2 cellular contexts compared by ENCODE assay signal in genomic region chr22:37317698-37318210, GRCh38.
TF ChIP-seq lines count a peak whose summit lies in the region.

No MANE protein-coding gene starts in this region.

TF ChIP-seq in HCT116, 20 proteins besides CTCF, POLR2A, EP300 and RAD21:
- no peak for TF ChIP-seq ZNF274 (IDR thresholded peaks at IDR 0.05; ENCODE audit: low read depth, low read length)
- no peak for TF ChIP-seq EZH2 (IDR thresholded peaks at IDR 0.05)
- TF ChIP-seq ZBTB33 (IDR thresholded peaks at IDR 0.05; ENCODE audit: extremely low read depth, insufficient replicate concordance, low read length) = no peak
- TF ChIP-seq TCF7L2 (IDR thresholded peaks at IDR 0.05; ENCODE audit: borderline replicate concordance, extremely low read depth, insufficient read depth, insufficient read length) = no peak
- no peak for TF ChIP-seq MAX (IDR thresholded peaks at IDR 0.05)

TF ChIP-seq in K562, 482 proteins besides CTCF, POLR2A, EP300 and RAD21:
- peak; percentile 61 for TF ChIP-seq ZFP36 (IDR thresholded peaks at IDR 0.05; ENCODE audit: low read depth, low read length, partially characterized antibody)
- no peak for TF ChIP-seq HIVEP1 (CRISPR knock-in tag; IDR thresholded peaks at IDR 0.05)
